ENCODE assay signal across 1 cellular context in genomic region chr2:97951155-97951670, GRCh38.
A peak's percentile ranks its signal among the peaks of the same experiment; 100 is the strongest.
TF ChIP-seq lines count a peak whose summit lies in the region.

No MANE protein-coding gene starts in this region.

TF ChIP-seq in GM12878, 131 proteins besides CTCF, POLR2A, EP300 and RAD21 (continued from another document):
- TF ChIP-seq CUX1 (IDR thresholded peaks at IDR 0.05; ENCODE audit: insufficient replicate concordance, low read depth, low read length) (no peak), MTA3 (IDR thresholded peaks at IDR 0.05; ENCODE audit: borderline replicate concordance, low read length) (0 out of 2 replicates have a peak, but pooled peaks have one; percentile 34), SPI1 (IDR thresholded peaks at IDR 0.05; ENCODE audit: borderline replicate concordance, insufficient read depth, low read depth, low read length) (peak; percentile 29; the same call in 1 of the 2 replicates)
- TF ChIP-seq, protein P1, sequence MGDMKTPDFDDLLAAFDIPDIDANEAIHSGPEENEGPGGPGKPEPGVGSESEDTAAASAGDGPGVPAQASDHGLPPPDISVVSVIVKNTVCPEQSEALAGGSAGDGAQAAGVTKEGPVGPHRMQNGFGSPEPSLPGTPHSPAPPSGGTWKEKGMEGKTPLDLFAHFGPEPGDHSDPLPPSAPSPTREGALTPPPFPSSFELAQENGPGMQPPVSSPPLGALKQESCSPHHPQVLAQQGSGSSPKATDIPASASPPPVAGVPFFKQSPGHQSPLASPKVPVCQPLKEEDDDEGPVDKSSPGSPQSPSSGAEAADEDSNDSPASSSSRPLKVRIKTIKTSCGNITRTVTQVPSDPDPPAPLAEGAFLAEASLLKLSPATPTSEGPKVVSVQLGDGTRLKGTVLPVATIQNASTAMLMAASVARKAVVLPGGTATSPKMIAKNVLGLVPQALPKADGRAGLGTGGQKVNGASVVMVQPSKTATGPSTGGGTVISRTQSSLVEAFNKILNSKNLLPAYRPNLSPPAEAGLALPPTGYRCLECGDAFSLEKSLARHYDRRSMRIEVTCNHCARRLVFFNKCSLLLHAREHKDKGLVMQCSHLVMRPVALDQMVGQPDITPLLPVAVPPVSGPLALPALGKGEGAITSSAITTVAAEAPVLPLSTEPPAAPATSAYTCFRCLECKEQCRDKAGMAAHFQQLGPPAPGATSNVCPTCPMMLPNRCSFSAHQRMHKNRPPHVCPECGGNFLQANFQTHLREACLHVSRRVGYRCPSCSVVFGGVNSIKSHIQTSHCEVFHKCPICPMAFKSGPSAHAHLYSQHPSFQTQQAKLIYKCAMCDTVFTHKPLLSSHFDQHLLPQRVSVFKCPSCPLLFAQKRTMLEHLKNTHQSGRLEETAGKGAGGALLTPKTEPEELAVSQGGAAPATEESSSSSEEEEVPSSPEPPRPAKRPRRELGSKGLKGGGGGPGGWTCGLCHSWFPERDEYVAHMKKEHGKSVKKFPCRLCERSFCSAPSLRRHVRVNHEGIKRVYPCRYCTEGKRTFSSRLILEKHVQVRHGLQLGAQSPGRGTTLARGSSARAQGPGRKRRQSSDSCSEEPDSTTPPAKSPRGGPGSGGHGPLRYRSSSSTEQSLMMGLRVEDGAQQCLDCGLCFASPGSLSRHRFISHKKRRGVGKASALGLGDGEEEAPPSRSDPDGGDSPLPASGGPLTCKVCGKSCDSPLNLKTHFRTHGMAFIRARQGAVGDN (IDR thresholded peaks at IDR 0.05) = 0 out of 2 replicates have a peak, but pooled peaks have one; percentile 21
